19 cellular contexts compared by ENCODE assay signal in genomic region chr12:71041481-71041880, GRCh38.
DNase-seq lines count a peak whose midpoint lies in the region; ATAC-seq, FAIRE-seq and TF ChIP-seq lines count a peak whose summit lies in the region.
"Had no signal": no experiment of that assay in that cellular context is flagged by ENCODE, and none has a peak within 500 bp of the region (broad histone marks: within the 10 kb centered on the region; RNA-seq: fewer than 3 reads in every experiment).

No MANE protein-coding gene starts in this region.

- H3K9me3 ChIP-seq in mucosa of descending colon (no peaks in the 10 kb centered on the region), lower lobe of right lung (no peaks in the 10 kb centered on the region), mammary epithelial cell (replicated peaks; ENCODE audit: insufficient read depth, low read length) (no peaks in the 10 kb centered on the region)
- H3K9me3 ChIP-seq: BLaER1 treated with 17β-estradiol and CSF1 and Interleukin-3, amounts not matched to agents 10 nM and 100 nM had no signal

- no TSS peak for BruUV-seq in mammary epithelial cell (replicated peaks; lab: Mats Ljungman, UMichigan)

- H3K79me2 ChIP-seq in mammary epithelial cell (ENCODE audit: insufficient read depth, low read length) = no peaks in the 10 kb centered on the region

- DNase-seq in NCI-H510A treated with DMSO at 0.1 percent for 48 hours (lab: John Stamatoyannopoulos, UW) (peak; percentile 53), NCI-H510A (lab: John Stamatoyannopoulos, UW) (no peak), bronchial epithelial cell (ENCODE audit: low read depth) (peak; percentile 30), mucosa of descending colon (no peak), lower lobe of right lung (no peak), H54 (ENCODE audit: insufficient read length, low spot score) (no peak), mammary epithelial cell (no peak)
- DNase-seq: CD8-positive, alpha-beta T cell; DMS 273 treated with DMSO at 0.1 percent for 48 hours; DMS79; GDM1; H7; HFFc6 had no signal

- H3K27ac ChIP-seq in lower lobe of right lung (no peak overlapping the region), mammary epithelial cell (ENCODE audit: insufficient read depth, low read depth, low read length) (no peak overlapping the region)
- H3K27ac ChIP-seq: BLaER1 treated with 17β-estradiol and CSF1 and Interleukin-3, amounts not matched to agents 10 nM and 100 nM had no signal

- H3K9ac ChIP-seq in mammary epithelial cell (ENCODE audit: insufficient read depth, low read length) = no peak overlapping the region
- H3K9ac ChIP-seq: BLaER1 treated with 17β-estradiol and CSF1 and Interleukin-3, amounts not matched to agents 10 nM and 100 nM had no signal

- in situ Hi-C loops in mammary epithelial cell (cut with MboI; ENCODE audit: low sequenced_read_pairs in 2 of 2) = no loop called here

- H2AFZ ChIP-seq in mammary epithelial cell (ENCODE audit: low read depth, low read length) = no peak overlapping the region
- H2AFZ ChIP-seq: GM23338 had no signal

- H4K20me1 ChIP-seq in mammary epithelial cell (ENCODE audit: insufficient read depth, low read length) = no peaks in the 10 kb centered on the region
- H4K20me1 ChIP-seq: BLaER1 treated with 17β-estradiol and CSF1 and Interleukin-3, amounts not matched to agents 10 nM and 100 nM had no signal

- dilution Hi-C loops in mammary epithelial cell (cut with HindIII; ENCODE audit: low sequenced_read_pairs) = no loop called here

- H3K4me1 ChIP-seq in mucosa of descending colon (ENCODE audit: low read depth) (peaks cover 3% of the 10 kb centered on the region), lower lobe of right lung (no peaks in the 10 kb centered on the region), mammary epithelial cell (ENCODE audit: insufficient read depth, low read length) (no peaks in the 10 kb centered on the region)

- TF ChIP-seq POLR2A in H54 (IDR thresholded peaks at IDR 0.05; ENCODE audit: low read depth, low read length) = no peak

- no peak overlapping the region for H3K4me2 ChIP-seq in mammary epithelial cell (ENCODE audit: insufficient read depth, low read depth, low read length)
- H3K4me2 ChIP-seq: BLaER1 treated with 17β-estradiol and CSF1 and Interleukin-3, amounts not matched to agents 10 nM and 100 nM; GM23338 had no signal

- H3K36me3 ChIP-seq in bronchial epithelial cell (ENCODE audit: control insufficient read depth, insufficient read depth, low read length) (no peaks in the 10 kb centered on the region), mucosa of descending colon (ENCODE audit: low read depth) (no peaks in the 10 kb centered on the region), lower lobe of right lung (no peaks in the 10 kb centered on the region), mammary epithelial cell (ENCODE audit: insufficient read depth, low read length) (no peaks in the 10 kb centered on the region)
- H3K36me3 ChIP-seq: BLaER1 treated with 17β-estradiol and CSF1 and Interleukin-3, amounts not matched to agents 10 nM and 100 nM had no signal

- intact Hi-C loops in mucosa of descending colon (cut with DNase I, micrococcal nuclease) (no loop called here), lower lobe of right lung (cut with DNase I) (no loop called here), mammary epithelial cell (cut with micrococcal nuclease) (no loop called here)

- peak; percentile 85 for ATAC-seq in mucosa of descending colon
- no peak for ATAC-seq in lower lobe of right lung
- no peak for ATAC-seq in HG03354 (IDR thresholded peaks at IDR 0.05; ENCODE audit: poor library complexity, severe bottlenecking, unreplicated experiment)
- ATAC-seq: CD8-positive, alpha-beta T cell; GM23338; HCT116 had no signal

- TF ChIP-seq CTCF in bronchial epithelial cell (IDR thresholded peaks at IDR 0.05; ENCODE audit: insufficient read depth, low read length, severe bottlenecking) = no peak
- TF ChIP-seq CTCF in mucosa of descending colon (IDR thresholded peaks at IDR 0.05) = no peak
- no peak for TF ChIP-seq CTCF in lower lobe of right lung (IDR thresholded peaks at IDR 0.05)
- no peak for TF ChIP-seq CTCF in mammary epithelial cell (conservative IDR thresholded peaks at IDR 0.05 in 1 of 2, IDR thresholded peaks at IDR 0.05 in 1 of 2; ENCODE audit: extremely low read depth in 1 of 2, insufficient read depth in 1 of 2, low read depth in 1 of 2, low read length in 2 of 2)

- H3K4me3 ChIP-seq in bronchial epithelial cell (ENCODE audit: low read depth, low read length) (no peak overlapping the region), mucosa of descending colon (no peak overlapping the region), lower lobe of right lung (no peak overlapping the region), mammary epithelial cell (replicated peaks in 1 of 3; ENCODE audit: insufficient read depth in 1 of 3, low read depth in 2 of 3, low read length in 3 of 3) (no peak overlapping the region)
- H3K4me3 ChIP-seq: BLaER1 treated with 17β-estradiol and CSF1 and Interleukin-3, amounts not matched to agents 10 nM and 100 nM; GM23338 had no signal

- no peaks in the 10 kb centered on the region for H3K27me3 ChIP-seq in bronchial epithelial cell (ENCODE audit: control insufficient read depth, insufficient read depth, low read length)
- no peaks in the 10 kb centered on the region for H3K27me3 ChIP-seq in lower lobe of right lung (ENCODE audit: low read depth)
- no peaks in the 10 kb centered on the region for H3K27me3 ChIP-seq in mammary epithelial cell (ENCODE audit: insufficient read depth, low read length)
- H3K27me3 ChIP-seq: BLaER1 treated with 17β-estradiol and CSF1 and Interleukin-3, amounts not matched to agents 10 nM and 100 nM had no signal

- WGBS in mammary epithelial cell (ENCODE audit: low coverage, missing lambda C conversion rate) = 0% methylated on average over 2 of the region's 2 CpGs

- FAIRE-seq in bronchial epithelial cell (lab: Jason Lieb, UNC) (no peak), H54 (lab: Jason Lieb, UNC) (no peak)
- FAIRE-seq: GM12892, GM18507 had no signal

- CTCF ChIA-PET in mammary epithelial cell (lab: Charles Lee; ENCODE audit: low non-redundant PET) = no interaction called here

Comparison
In these comparisons a context has a peak if more than half of its experiments do, and no peak if none do; other contexts are left out.
1. DNase-seq: peak in NCI-H510A treated with DMSO at 0.1 percent for 48 hours (single experiment) and bronchial epithelial cell (single experiment); none in NCI-H510A (single experiment), mucosa of descending colon (0 of 3), lower lobe of right lung (single experiment), H54 (single experiment) and mammary epithelial cell (single experiment).